ENCODE assay signal across 11 cellular contexts in the genomic region with DNA sequence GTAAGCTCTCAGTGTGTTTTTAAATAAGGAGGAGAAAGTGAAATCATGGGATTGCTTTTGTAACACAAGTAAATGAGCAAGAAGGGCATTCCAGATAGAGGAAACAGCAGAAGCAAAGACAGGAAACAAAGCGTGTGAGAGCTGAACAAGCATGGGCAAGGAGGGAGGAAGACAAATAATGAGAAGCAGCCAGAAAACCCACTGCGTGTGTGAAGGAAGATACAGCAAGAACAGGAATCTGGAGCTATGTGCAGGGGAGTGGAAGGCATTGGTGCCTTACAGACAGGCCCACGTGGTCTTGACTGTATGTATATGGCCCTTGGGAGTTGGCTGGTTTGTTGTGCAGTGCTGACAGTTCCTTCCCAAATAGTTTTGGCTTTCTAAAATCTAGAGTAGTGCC.
DNase-seq lines count a peak whose midpoint lies in the region; ATAC-seq lines count a peak whose summit lies in the region.
"Had no signal": no experiment of that assay in that cellular context is flagged by ENCODE, and none has a peak within 500 bp of the region (broad histone marks: within the 10 kb centered on the region; RNA-seq: fewer than 3 reads in every experiment).

No MANE protein-coding gene starts in this region.

- H3K4me3 Mint-ChIP-seq in stimulated activated naive CD8-positive, alpha-beta T cell treated with anti-CD3 and anti-CD28 coated beads, Interleukin-15, amount 100 ng/mL, for 72 hours, result peak overlapping the region in 1 of 2 donors; percentile 16

- H3K27ac Mint-ChIP-seq in stimulated activated naive CD8-positive, alpha-beta T cell treated with anti-CD3 and anti-CD28 coated beads, Interleukin-15, amount 100 ng/mL, for 72 hours, result peak overlapping the region; percentile 0 to 62

- peaks cover 78% of the 10 kb centered on the region for H3K4me1 Mint-ChIP-seq in stimulated activated naive CD8-positive, alpha-beta T cell treated with anti-CD3 and anti-CD28 coated beads, Interleukin-15, amount 100 ng/mL, for 72 hours

- H3K9me3 Mint-ChIP-seq in stimulated activated naive CD8-positive, alpha-beta T cell treated with anti-CD3 and anti-CD28 coated beads, Interleukin-15, amount 100 ng/mL, for 72 hours, result no peaks in the 10 kb centered on the region

- H3K9me3 ChIP-seq in HAP-1, result no peaks in the 10 kb centered on the region

- H3K4me3 ChIP-seq in HAP-1, result no peak overlapping the region

- 0 out of 2 replicates have a peak, but pooled peaks cover 3% of the 10 kb centered on the region for H3K4me1 ChIP-seq in HAP-1

- no peaks in the 10 kb centered on the region for H3K27me3 Mint-ChIP-seq in stimulated activated naive CD8-positive, alpha-beta T cell treated with anti-CD3 and anti-CD28 coated beads, Interleukin-15, amount 100 ng/mL, for 72 hours

- DNase-seq in SKM-1 treated with dmso at 0.1 percent for 144 hours (lab: John Stamatoyannopoulos, UW; ENCODE audit: unreplicated experiment) (peak; percentile 15), SKM-1 (lab: John Stamatoyannopoulos, UW; ENCODE audit: unreplicated experiment) (no peak), NAMALWA (ENCODE audit: low spot score) (peak; percentile 19), HAP-1 (ENCODE audit: low spot score in 2 of 2) (no peak)
- DNase-seq in stimulated activated naive CD8-positive, alpha-beta T cell treated with anti-CD3 and anti-CD28 coated beads, Interleukin-15, amount 100 ng/mL, for 72 hours, result no peak
- DNase-seq in stimulated activated CD4-positive, alpha-beta T cell treated with anti-CD3 and anti-CD28 coated beads, Interleukin-4, amount 100 ng/mL, for 1 hour, result no peak
- DNase-seq: activated CD4-positive, alpha-beta T cell treated with anti-CD3 and anti-CD28 coated beads, Interleukin-2, amount 50 U/mL, for 4 hours; effector CD4-positive, alpha-beta T cell; NCI-H526 had no signal

- no peaks in the 10 kb centered on the region for H3K36me3 ChIP-seq in HAP-1 (replicated peaks)

- in situ Hi-C loops in HAP-1 (cut with MboI; ENCODE audit: low sequenced_read_pairs), result no loop called here

- H3K27me3 ChIP-seq in HAP-1 (ENCODE audit: low read depth), result no peaks in the 10 kb centered on the region

- peak; percentile 74 for ATAC-seq in esophagus mucosa
- ATAC-seq in stimulated activated naive CD8-positive, alpha-beta T cell treated with anti-CD3 and anti-CD28 coated beads, Interleukin-15, amount 100 ng/mL, for 72 hours, result no peak
- ATAC-seq in HG03457 (IDR thresholded peaks at IDR 0.05; ENCODE audit: unreplicated experiment), result no peak

Comparison
In these comparisons a context has a peak if more than half of its experiments do, and no peak if none do; other contexts are left out.
1. DNase-seq: peak in SKM-1 treated with dmso at 0.1 percent for 144 hours (single experiment) and NAMALWA (single experiment); none in SKM-1 (single experiment), stimulated activated naive CD8-positive, alpha-beta T cell treated with anti-CD3 and anti-CD28 coated beads, Interleukin-15, amount 100 ng/mL, for 72 hours (0 of 2), stimulated activated CD4-positive, alpha-beta T cell treated with anti-CD3 and anti-CD28 coated beads, Interleukin-4, amount 100 ng/mL, for 1 hour (single experiment) and HAP-1 (0 of 2).